ENCODE assay signal across 1 cellular context in the genomic region with DNA sequence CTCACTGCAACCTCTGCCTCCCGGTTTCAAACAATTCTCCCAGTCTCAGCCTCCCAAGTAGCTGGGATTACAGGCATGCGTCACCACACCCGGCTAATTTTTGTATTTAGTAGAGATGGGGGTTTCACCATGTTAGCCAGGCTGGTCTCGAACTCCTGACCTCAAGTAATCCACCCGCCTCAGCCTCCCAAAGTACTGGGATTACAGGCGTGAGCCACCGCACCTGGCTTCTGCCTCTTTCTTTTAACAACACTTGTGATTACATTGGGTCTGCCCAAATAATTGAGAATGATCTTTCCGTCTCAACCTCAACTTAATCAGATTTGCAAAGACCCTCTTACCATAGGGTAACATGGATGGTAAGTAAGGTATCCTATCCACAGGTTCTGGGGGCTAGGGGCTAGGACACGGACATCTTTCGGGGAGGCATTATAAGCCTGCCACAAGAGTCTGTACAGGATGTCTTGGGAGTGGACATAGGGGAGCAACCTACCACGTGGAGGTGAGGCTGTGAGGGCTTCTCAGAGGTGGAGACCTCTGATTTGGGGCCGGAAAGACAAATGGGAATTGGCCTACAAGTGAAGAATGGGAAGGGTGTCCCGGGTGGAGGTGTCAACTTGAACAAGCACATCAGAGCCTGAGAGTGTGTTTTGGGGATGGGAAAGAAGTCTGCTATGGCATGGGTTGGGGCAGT.
TF ChIP-seq lines count a peak whose summit lies in the region.

No MANE protein-coding gene starts in this region.

TF ChIP-seq in WTC11, 78 proteins besides CTCF, POLR2A, EP300 and RAD21 (continued from another document):
- TF ChIP-seq, protein P1, sequence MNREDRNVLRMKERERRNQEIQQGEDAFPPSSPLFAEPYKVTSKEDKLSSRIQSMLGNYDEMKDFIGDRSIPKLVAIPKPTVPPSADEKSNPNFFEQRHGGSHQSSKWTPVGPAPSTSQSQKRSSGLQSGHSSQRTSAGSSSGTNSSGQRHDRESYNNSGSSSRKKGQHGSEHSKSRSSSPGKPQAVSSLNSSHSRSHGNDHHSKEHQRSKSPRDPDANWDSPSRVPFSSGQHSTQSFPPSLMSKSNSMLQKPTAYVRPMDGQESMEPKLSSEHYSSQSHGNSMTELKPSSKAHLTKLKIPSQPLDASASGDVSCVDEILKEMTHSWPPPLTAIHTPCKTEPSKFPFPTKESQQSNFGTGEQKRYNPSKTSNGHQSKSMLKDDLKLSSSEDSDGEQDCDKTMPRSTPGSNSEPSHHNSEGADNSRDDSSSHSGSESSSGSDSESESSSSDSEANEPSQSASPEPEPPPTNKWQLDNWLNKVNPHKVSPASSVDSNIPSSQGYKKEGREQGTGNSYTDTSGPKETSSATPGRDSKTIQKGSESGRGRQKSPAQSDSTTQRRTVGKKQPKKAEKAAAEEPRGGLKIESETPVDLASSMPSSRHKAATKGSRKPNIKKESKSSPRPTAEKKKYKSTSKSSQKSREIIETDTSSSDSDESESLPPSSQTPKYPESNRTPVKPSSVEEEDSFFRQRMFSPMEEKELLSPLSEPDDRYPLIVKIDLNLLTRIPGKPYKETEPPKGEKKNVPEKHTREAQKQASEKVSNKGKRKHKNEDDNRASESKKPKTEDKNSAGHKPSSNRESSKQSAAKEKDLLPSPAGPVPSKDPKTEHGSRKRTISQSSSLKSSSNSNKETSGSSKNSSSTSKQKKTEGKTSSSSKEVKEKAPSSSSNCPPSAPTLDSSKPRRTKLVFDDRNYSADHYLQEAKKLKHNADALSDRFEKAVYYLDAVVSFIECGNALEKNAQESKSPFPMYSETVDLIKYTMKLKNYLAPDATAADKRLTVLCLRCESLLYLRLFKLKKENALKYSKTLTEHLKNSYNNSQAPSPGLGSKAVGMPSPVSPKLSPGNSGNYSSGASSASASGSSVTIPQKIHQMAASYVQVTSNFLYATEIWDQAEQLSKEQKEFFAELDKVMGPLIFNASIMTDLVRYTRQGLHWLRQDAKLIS (CRISPR knock-in tag; IDR thresholded peaks at IDR 0.05; ENCODE audit: borderline replicate concordance), result no peak
- TF ChIP-seq, protein P2, sequence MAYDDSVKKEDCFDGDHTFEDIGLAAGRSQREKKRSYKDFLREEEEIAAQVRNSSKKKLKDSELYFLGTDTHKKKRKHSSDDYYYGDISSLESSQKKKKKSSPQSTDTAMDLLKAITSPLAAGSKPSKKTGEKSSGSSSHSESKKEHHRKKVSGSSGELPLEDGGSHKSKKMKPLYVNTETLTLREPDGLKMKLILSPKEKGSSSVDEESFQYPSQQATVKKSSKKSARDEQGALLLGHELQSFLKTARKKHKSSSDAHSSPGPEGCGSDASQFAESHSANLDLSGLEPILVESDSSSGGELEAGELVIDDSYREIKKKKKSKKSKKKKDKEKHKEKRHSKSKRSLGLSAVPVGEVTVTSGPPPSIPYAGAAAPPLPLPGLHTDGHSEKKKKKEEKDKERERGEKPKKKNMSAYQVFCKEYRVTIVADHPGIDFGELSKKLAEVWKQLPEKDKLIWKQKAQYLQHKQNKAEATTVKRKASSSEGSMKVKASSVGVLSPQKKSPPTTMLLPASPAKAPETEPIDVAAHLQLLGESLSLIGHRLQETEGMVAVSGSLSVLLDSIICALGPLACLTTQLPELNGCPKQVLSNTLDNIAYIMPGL (CRISPR knock-in tag; IDR thresholded peaks at IDR 0.05), result no peak
- TF ChIP-seq, protein P3, sequence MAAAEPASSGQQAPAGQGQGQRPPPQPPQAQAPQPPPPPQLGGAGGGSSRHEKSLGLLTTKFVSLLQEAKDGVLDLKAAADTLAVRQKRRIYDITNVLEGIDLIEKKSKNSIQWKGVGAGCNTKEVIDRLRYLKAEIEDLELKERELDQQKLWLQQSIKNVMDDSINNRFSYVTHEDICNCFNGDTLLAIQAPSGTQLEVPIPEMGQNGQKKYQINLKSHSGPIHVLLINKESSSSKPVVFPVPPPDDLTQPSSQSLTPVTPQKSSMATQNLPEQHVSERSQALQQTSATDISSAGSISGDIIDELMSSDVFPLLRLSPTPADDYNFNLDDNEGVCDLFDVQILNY (CRISPR knock-in tag; IDR thresholded peaks at IDR 0.05), result no peak
- TF ChIP-seq NR2C2 (CRISPR knock-in tag; IDR thresholded peaks at IDR 0.05), result no peak
- TF ChIP-seq NFE2L1 (CRISPR knock-in tag; IDR thresholded peaks at IDR 0.05), result no peak
- TF ChIP-seq ZNF263 (CRISPR knock-in tag; IDR thresholded peaks at IDR 0.05; ENCODE audit: low read depth), result no peak
- TF ChIP-seq, protein P4, sequence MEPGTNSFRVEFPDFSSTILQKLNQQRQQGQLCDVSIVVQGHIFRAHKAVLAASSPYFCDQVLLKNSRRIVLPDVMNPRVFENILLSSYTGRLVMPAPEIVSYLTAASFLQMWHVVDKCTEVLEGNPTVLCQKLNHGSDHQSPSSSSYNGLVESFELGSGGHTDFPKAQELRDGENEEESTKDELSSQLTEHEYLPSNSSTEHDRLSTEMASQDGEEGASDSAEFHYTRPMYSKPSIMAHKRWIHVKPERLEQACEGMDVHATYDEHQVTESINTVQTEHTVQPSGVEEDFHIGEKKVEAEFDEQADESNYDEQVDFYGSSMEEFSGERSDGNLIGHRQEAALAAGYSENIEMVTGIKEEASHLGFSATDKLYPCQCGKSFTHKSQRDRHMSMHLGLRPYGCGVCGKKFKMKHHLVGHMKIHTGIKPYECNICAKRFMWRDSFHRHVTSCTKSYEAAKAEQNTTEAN (CRISPR knock-in tag; IDR thresholded peaks at IDR 0.05), result no peak
- TF ChIP-seq, protein P5, sequence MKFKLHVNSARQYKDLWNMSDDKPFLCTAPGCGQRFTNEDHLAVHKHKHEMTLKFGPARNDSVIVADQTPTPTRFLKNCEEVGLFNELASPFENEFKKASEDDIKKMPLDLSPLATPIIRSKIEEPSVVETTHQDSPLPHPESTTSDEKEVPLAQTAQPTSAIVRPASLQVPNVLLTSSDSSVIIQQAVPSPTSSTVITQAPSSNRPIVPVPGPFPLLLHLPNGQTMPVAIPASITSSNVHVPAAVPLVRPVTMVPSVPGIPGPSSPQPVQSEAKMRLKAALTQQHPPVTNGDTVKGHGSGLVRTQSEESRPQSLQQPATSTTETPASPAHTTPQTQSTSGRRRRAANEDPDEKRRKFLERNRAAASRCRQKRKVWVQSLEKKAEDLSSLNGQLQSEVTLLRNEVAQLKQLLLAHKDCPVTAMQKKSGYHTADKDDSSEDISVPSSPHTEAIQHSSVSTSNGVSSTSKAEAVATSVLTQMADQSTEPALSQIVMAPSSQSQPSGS (CRISPR knock-in tag; IDR thresholded peaks at IDR 0.05; ENCODE audit: borderline replicate concordance, low read depth), result no peak
- no peak for TF ChIP-seq FOXK1 (CRISPR knock-in tag; IDR thresholded peaks at IDR 0.05)
- TF ChIP-seq ZNF671 (CRISPR knock-in tag; IDR thresholded peaks at IDR 0.05), result no peak
- TF ChIP-seq, protein P6, sequence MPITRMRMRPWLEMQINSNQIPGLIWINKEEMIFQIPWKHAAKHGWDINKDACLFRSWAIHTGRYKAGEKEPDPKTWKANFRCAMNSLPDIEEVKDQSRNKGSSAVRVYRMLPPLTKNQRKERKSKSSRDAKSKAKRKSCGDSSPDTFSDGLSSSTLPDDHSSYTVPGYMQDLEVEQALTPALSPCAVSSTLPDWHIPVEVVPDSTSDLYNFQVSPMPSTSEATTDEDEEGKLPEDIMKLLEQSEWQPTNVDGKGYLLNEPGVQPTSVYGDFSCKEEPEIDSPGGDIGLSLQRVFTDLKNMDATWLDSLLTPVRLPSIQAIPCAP (CRISPR knock-in tag; IDR thresholded peaks at IDR 0.05), result no peak
- TF ChIP-seq, protein P7, sequence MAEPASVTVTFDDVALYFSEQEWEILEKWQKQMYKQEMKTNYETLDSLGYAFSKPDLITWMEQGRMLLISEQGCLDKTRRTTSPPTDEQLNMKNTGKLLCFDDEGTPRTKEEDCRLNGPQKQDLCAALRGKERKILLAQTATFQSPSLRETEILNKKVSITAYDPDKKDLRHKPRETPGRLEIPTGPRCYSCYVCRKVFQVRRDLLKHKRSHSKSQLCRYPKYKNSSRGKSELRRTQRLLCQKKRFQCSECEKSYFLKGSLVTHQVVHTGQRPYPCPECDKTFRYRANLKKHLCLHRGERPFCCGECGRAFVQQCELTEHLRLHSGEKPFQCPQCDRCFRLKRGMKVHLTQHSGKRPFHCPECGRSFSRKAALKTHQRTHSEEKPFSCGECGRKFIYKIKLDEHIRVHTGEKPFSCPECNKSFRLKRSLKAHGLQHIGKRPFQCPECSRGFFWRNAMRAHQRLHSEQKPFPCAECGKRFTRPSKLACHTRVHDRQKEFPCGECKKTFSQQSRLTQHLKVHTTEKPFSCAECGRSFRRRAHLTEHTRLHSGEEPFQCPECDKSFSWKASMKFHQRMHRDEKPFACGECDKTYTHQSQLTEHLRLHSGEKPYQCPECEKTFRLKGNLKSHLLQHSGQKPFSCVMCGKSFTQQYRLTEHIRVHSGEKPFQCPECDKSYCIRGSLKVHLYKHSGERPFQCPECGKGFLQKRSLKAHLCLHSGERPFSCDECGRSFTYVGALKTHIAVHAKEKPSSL (CRISPR knock-in tag; conservative IDR thresholded peaks at IDR 0.05), result no peak
- no peak for TF ChIP-seq ZNF416 (CRISPR knock-in tag; IDR thresholded peaks at IDR 0.05)
- TF ChIP-seq, protein P8, sequence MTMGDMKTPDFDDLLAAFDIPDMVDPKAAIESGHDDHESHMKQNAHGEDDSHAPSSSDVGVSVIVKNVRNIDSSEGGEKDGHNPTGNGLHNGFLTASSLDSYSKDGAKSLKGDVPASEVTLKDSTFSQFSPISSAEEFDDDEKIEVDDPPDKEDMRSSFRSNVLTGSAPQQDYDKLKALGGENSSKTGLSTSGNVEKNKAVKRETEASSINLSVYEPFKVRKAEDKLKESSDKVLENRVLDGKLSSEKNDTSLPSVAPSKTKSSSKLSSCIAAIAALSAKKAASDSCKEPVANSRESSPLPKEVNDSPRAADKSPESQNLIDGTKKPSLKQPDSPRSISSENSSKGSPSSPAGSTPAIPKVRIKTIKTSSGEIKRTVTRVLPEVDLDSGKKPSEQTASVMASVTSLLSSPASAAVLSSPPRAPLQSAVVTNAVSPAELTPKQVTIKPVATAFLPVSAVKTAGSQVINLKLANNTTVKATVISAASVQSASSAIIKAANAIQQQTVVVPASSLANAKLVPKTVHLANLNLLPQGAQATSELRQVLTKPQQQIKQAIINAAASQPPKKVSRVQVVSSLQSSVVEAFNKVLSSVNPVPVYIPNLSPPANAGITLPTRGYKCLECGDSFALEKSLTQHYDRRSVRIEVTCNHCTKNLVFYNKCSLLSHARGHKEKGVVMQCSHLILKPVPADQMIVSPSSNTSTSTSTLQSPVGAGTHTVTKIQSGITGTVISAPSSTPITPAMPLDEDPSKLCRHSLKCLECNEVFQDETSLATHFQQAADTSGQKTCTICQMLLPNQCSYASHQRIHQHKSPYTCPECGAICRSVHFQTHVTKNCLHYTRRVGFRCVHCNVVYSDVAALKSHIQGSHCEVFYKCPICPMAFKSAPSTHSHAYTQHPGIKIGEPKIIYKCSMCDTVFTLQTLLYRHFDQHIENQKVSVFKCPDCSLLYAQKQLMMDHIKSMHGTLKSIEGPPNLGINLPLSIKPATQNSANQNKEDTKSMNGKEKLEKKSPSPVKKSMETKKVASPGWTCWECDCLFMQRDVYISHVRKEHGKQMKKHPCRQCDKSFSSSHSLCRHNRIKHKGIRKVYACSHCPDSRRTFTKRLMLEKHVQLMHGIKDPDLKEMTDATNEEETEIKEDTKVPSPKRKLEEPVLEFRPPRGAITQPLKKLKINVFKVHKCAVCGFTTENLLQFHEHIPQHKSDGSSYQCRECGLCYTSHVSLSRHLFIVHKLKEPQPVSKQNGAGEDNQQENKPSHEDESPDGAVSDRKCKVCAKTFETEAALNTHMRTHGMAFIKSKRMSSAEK (CRISPR knock-in tag; IDR thresholded peaks at IDR 0.05; ENCODE audit: borderline replicate concordance), result no peak
- TF ChIP-seq JUN (CRISPR knock-in tag; IDR thresholded peaks at IDR 0.05), result no peak
- TF ChIP-seq IRF2 (CRISPR knock-in tag; IDR thresholded peaks at IDR 0.05; ENCODE audit: borderline replicate concordance, low read depth), result no peak
- no peak for TF ChIP-seq ETV6 (CRISPR knock-in tag; IDR thresholded peaks at IDR 0.05)
- TF ChIP-seq GTF2I (CRISPR knock-in tag; conservative IDR thresholded peaks at IDR 0.05), result no peak
